Comparison of ENCODE assay signal across 8 cellular contexts in the genomic region with DNA sequence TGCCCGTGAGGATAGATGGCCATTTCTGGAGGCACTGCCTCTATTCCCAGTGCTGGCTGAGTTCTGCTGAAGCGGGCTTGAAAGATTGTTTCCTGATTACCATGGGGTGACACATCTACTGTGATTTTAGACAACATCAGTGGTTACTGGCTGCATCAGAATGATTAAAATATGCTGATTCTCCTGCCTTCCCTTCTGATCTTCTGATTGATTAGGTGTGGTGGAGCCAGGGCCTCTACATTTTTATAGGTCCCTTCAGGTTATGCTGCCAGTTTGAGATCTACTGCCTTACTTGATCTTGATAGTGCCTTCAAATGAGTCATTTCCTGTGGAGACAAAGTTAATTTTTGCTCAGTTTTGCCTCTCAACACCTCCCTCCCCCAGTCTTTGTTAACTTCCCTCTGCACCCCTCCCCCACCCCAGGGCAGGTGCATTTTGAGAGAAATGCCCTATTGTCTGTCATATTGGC. TPM values are rescaled to one million over a fixed set of nuclear protein-coding genes. Genes with fewer than 3 reads are reported as not detected.
DNase-seq lines count a peak whose midpoint lies in the region; ATAC-seq and TF ChIP-seq lines count a peak whose summit lies in the region.

No MANE protein-coding gene starts in this region.

- H3K4me3 Mint-ChIP-seq in natural killer cell treated with Interleukin-12 subunit alpha and Interleukin-12 subunit beta and Interleukin-15 and Interleukin-18, amount 100 ng/mL, for 72 hours: peak overlapping the region; percentile 80

- peak; percentile 72 for ATAC-seq in HG02678 (IDR thresholded peaks at IDR 0.05; ENCODE audit: unreplicated experiment)
- ATAC-seq in natural killer cell treated with Interleukin-12 subunit alpha and Interleukin-12 subunit beta and Interleukin-15 and Interleukin-18, amount 100 ng/mL, for 72 hours: peak; percentile 84 to 91

- no peaks in the 10 kb centered on the region for H3K27me3 ChIP-seq in GM06990 (replicated peaks; ENCODE audit: control insufficient read depth, insufficient read depth, low read length)

- TF ChIP-seq CTCF in GM06990 (IDR thresholded peaks at IDR 0.05; ENCODE audit: insufficient read depth, low read length, poor library complexity, severe bottlenecking): no peak

- peak overlapping the region; percentile 92 to 97 for H3K27ac Mint-ChIP-seq in natural killer cell treated with Interleukin-12 subunit alpha and Interleukin-12 subunit beta and Interleukin-15 and Interleukin-18, amount 100 ng/mL, for 72 hours

- DNase-seq in GM06990 (ENCODE audit: extremely low read depth, insufficient read length) (peak; percentile 40), RKO (ENCODE audit: low spot score) (peak; percentile 44), NCI-H510A (lab: John Stamatoyannopoulos, UW) (no peak), midbrain (lab: John Stamatoyannopoulos, UW) (no peak), NCI-H748 (lab: John Stamatoyannopoulos, UW; ENCODE audit: unreplicated experiment) (no peak)
- DNase-seq in activated T-helper 9 cell treated with anti-CD3 and anti-CD28 coated beads, Interleukin-2, amount 50 U/mL, for 16 hours (ENCODE audit: low read depth): peak; percentile 34
- DNase-seq in natural killer cell treated with Interleukin-12 subunit alpha and Interleukin-12 subunit beta and Interleukin-15 and Interleukin-18, amount 100 ng/mL, for 72 hours (ENCODE audit: low spot score): peak; percentile 68

- no peaks in the 10 kb centered on the region for H3K9me3 Mint-ChIP-seq in natural killer cell treated with Interleukin-12 subunit alpha and Interleukin-12 subunit beta and Interleukin-15 and Interleukin-18, amount 100 ng/mL, for 72 hours

- peaks cover 30 to 41% of the 10 kb centered on the region in 2 donors for H3K4me1 Mint-ChIP-seq in natural killer cell treated with Interleukin-12 subunit alpha and Interleukin-12 subunit beta and Interleukin-15 and Interleukin-18, amount 100 ng/mL, for 72 hours (ENCODE audit: low read depth in 2 of 2)

- H3K36me3 ChIP-seq in GM06990 (ENCODE audit: control insufficient read depth, insufficient read depth, low read length): peaks cover 18% of the 10 kb centered on the region

- peak overlapping the region; percentile 26 for H3K4me3 ChIP-seq in GM06990 (replicated peaks; ENCODE audit: low read depth, low read length)

- peaks cover 44% of the 10 kb centered on the region for H3K36me3 Mint-ChIP-seq in natural killer cell treated with Interleukin-12 subunit alpha and Interleukin-12 subunit beta and Interleukin-15 and Interleukin-18, amount 100 ng/mL, for 72 hours

- no peaks in the 10 kb centered on the region for H3K27me3 Mint-ChIP-seq in natural killer cell treated with Interleukin-12 subunit alpha and Interleukin-12 subunit beta and Interleukin-15 and Interleukin-18, amount 100 ng/mL, for 72 hours

RNA-seq across cellular contexts. Expression of a gene that starts 31.6 kb away (rescaled TPM):
- total RNA-seq in natural killer cell treated with Interleukin-12 subunit alpha and Interleukin-12 subunit beta and Interleukin-15 and Interleukin-18, amount 100 ng/mL, for 72 hours: 1 to 10 TPM; 1.5 TPM

Comparison
In these comparisons a context has a peak if more than half of its experiments do, and no peak if none do; other contexts are left out.
1. DNase-seq: peak in GM06990 (single experiment), RKO (single experiment), activated T-helper 9 cell treated with anti-CD3 and anti-CD28 coated beads, Interleukin-2, amount 50 U/mL, for 16 hours (single experiment) and natural killer cell treated with Interleukin-12 subunit alpha and Interleukin-12 subunit beta and Interleukin-15 and Interleukin-18, amount 100 ng/mL, for 72 hours (single experiment); none in NCI-H510A (single experiment), midbrain (single experiment) and NCI-H748 (single experiment).